14 cellular contexts compared by ENCODE assay signal in the genomic region with DNA sequence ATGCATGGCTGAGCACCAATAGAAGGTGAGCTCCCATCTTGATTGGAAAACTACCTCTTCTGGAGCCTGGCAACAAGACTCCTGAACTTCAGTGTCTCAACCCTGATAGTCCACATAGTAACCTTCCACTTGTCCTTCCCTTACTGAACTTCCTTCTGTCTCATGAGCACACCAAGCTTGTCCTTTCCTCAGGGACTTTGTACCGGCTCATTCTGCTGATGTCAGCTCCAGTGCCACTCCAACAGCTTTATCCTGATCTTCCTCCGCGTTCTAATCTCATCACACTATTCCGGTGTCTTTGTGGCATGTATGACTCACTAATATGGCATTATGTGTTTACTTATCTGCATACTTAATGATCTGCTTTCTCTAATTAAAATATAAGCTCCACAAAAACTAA.
"Had no signal": no experiment of that assay in that cellular context is flagged by ENCODE, and none has a peak within 500 bp of the region (broad histone marks: within the 10 kb centered on the region; RNA-seq: fewer than 3 reads in every experiment).

No MANE protein-coding gene starts in this region.

- H3K9me3 ChIP-seq: left ventricle myocardium inferior, neutrophil, suprapubic skin had no signal

- H3K4me3 ChIP-seq: coronary artery, left ventricle myocardium inferior, skin epidermis, suprapubic skin had no signal

- ATAC-seq: esophagus mucosa, natural killer cell had no signal

- H3K36me3 ChIP-seq: left ventricle myocardium inferior, neutrophil, suprapubic skin had no signal

- H3K4me1 ChIP-seq: left ventricle myocardium inferior, suprapubic skin had no signal

- H3K27ac ChIP-seq: coronary artery, left ventricle myocardium inferior, neutrophil, skin epidermis, suprapubic skin had no signal

- H3K27me3 ChIP-seq: neutrophil had no signal

- DNase-seq: activated CD4-positive, alpha-beta T cell treated with anti-CD3 and anti-CD28 coated beads, Interleukin-2, amount 50 U/mL, for 1 hour; activated CD4-positive, CD25-positive, alpha-beta regulatory T cell; activated CD8-positive, alpha-beta memory T cell treated with anti-CD3 and anti-CD28 coated beads for 24 hours; activated naive CD8-positive, alpha-beta T cell treated with anti-CD3 and anti-CD28 coated beads for 36 hours; amygdala; central memory CD4-positive, alpha-beta T cell; islet precursor cell; left ventricle myocardium inferior; natural killer cell had no signal
